ENCODE assay signal across 8 cellular contexts in the genomic region with DNA sequence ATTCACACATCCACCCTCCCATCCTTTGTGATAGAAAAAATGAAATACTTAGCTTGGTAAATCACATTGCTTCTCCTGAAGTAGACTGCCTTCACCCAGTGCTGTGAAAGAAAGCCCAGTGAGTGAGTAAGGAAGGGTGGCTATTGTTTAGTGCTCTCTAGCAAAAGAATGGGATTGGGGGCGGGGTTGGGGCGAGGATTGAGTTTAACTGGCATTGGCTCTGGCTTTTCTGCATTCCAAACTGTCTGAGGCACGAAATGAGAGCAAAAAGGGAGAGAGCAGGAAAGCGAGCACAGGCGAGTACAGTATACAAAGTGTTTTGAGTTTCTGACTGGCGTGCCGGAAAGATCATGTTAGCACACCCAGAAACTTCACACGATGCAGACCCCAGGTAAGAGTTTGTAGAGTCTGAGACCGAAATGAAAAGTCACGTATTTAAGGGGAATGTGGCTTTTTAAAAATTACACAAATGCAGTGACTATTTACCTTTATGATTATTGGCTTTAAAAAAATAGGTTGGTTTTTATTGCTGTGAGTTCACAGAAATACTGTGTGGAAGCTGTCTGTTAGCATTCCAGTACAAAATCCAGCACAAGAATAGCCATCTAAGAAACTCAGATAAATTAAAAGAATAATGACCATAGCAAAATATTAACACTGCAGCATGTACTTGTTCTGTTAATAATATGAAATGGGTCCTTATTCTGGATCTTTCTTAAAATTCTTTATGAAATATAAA.
DNase-seq lines count a peak whose midpoint lies in the region; ATAC-seq and TF ChIP-seq lines count a peak whose summit lies in the region.

No MANE protein-coding gene starts in this region.

- peak overlapping the region; percentile 23 for H2AFZ ChIP-seq in neural progenitor cell (replicated peaks)

- H3K4me1 Mint-ChIP-seq in neural progenitor cell, result peaks cover 48% of the 10 kb centered on the region
- H3K4me1 Mint-ChIP-seq in activated T-cell treated with anti-CD3 and anti-CD28 coated beads, Interleukin-2, amount 50 U/mL, for 72 hours (ENCODE audit: low read depth), result no peaks in the 10 kb centered on the region

- TF ChIP-seq CTCF in RWPE1 (conservative IDR thresholded peaks at IDR 0.05; ENCODE audit: low read depth), result no peak
- no peak for TF ChIP-seq CTCF in fibroblast of pulmonary artery (IDR thresholded peaks at IDR 0.05; ENCODE audit: low read length, missing control alignments)
- TF ChIP-seq CTCF in neural progenitor cell (IDR thresholded peaks at IDR 0.05), result no peak
- TF ChIP-seq CTCF in GM13977 (IDR thresholded peaks at IDR 0.05; ENCODE audit: extremely low read depth, insufficient read depth, missing control alignments), result no peak

- no peaks in the 10 kb centered on the region for H3K27me3 ChIP-seq in neural progenitor cell

- H3K4me3 ChIP-seq in fibroblast of pulmonary artery (replicated peaks; ENCODE audit: low read depth, low read length) (peak overlapping the region; percentile 39), neural progenitor cell (peak overlapping the region; percentile 46)

- H3K9me3 Mint-ChIP-seq in neural progenitor cell, result no peaks in the 10 kb centered on the region
- no peaks in the 10 kb centered on the region for H3K9me3 Mint-ChIP-seq in activated T-cell treated with anti-CD3 and anti-CD28 coated beads, Interleukin-2, amount 50 U/mL, for 72 hours

- H3K9ac ChIP-seq in neural progenitor cell, result no peak overlapping the region

- peaks cover 44% of the 10 kb centered on the region for H3K4me1 ChIP-seq in neural progenitor cell

- peak overlapping the region; percentile 79 for H3K4me3 Mint-ChIP-seq in neural progenitor cell
- no peak overlapping the region for H3K4me3 Mint-ChIP-seq in activated T-cell treated with anti-CD3 and anti-CD28 coated beads, Interleukin-2, amount 50 U/mL, for 72 hours

- H3K27ac Mint-ChIP-seq in neural progenitor cell, result peak overlapping the region; percentile 51
- H3K27ac Mint-ChIP-seq in activated T-cell treated with anti-CD3 and anti-CD28 coated beads, Interleukin-2, amount 50 U/mL, for 72 hours, result no peak overlapping the region

- H3K4me2 ChIP-seq in neural progenitor cell, result peak overlapping the region; percentile 83

- H3K79me2 ChIP-seq in neural progenitor cell (ENCODE audit: low read depth), result peaks cover 14% of the 10 kb centered on the region

- POLR2A ChIA-PET in RWPE1 (lab: Yijun Ruan, JAX; ENCODE audit: low non-redundant PET), result no interaction called here

- CTCF ChIA-PET in RWPE1 (lab: Yijun Ruan, JAX), result interaction anchor here (0.7 kb wide), 1 partner anchor 41 kb away, joined by 3 read pairs; no protein-coding TSS in a partner anchor

- peak; percentile 86 for DNase-seq in AG20443 (ENCODE audit: low spot score)
- peak; percentile 86 for DNase-seq in RWPE1 (ENCODE audit: low spot score)
- peak; percentile 93 for DNase-seq in fibroblast of pulmonary artery (ENCODE audit: low read depth)
- DNase-seq in neural progenitor cell (ENCODE audit: low spot score), result peak; percentile 95
- DNase-seq in activated T-cell treated with anti-CD3 and anti-CD28 coated beads, Interleukin-2, amount 50 U/mL, for 72 hours, result no peak
- DNase-seq in GM13977 (ENCODE audit: low spot score), result no peak
- DNase-seq in globus pallidus (ENCODE audit: low spot score), result no peak

- no peaks in the 10 kb centered on the region for H3K9me3 ChIP-seq in neural progenitor cell (ENCODE audit: low read depth)

- ATAC-seq in GM18873 (IDR thresholded peaks at IDR 0.05; ENCODE audit: low FRiP score, unreplicated experiment), result no peak
- ATAC-seq in activated T-cell treated with anti-CD3 and anti-CD28 coated beads, Interleukin-2, amount 50 U/mL, for 72 hours (replicated peaks in 1 of 2), result no peak

- in situ Hi-C loops in GM13977 (cut with MboI; ENCODE audit: low pct_unique_long_range_greater_than_20kb, low sequenced_read_pairs, unreplicated experiment), result loop anchor here (25.0 kb wide), 1 partner anchor 171 kb away; a partner anchor contains a TSS

- no peaks in the 10 kb centered on the region for H3K36me3 ChIP-seq in neural progenitor cell

- H4K20me1 ChIP-seq in neural progenitor cell (ENCODE audit: low read depth), result no peaks in the 10 kb centered on the region

- H3F3A ChIP-seq in neural progenitor cell (ENCODE audit: low read depth), result peaks cover 3% of the 10 kb centered on the region

- H3K27ac ChIP-seq in RWPE1 (peak overlapping the region; percentile 75), neural progenitor cell (peak overlapping the region; percentile 50)

- no peaks in the 10 kb centered on the region for H3K36me3 Mint-ChIP-seq in neural progenitor cell
- no peaks in the 10 kb centered on the region for H3K36me3 Mint-ChIP-seq in activated T-cell treated with anti-CD3 and anti-CD28 coated beads, Interleukin-2, amount 50 U/mL, for 72 hours (ENCODE audit: insufficient read depth in 2 of 2)

- no peaks in the 10 kb centered on the region for H3K27me3 Mint-ChIP-seq in neural progenitor cell (ENCODE audit: insufficient read depth, low read depth)
- H3K27me3 Mint-ChIP-seq in activated T-cell treated with anti-CD3 and anti-CD28 coated beads, Interleukin-2, amount 50 U/mL, for 72 hours (ENCODE audit: low read depth), result no peaks in the 10 kb centered on the region

Comparison
In these comparisons a context has a peak if more than half of its experiments do, and no peak if none do; other contexts are left out.
1. DNase-seq: peak in AG20443 (single experiment), RWPE1 (single experiment), fibroblast of pulmonary artery (single experiment) and neural progenitor cell (single experiment); none in activated T-cell treated with anti-CD3 and anti-CD28 coated beads, Interleukin-2, amount 50 U/mL, for 72 hours (0 of 2), GM13977 (single experiment) and globus pallidus (single experiment).